ENCODE assay signal across 11 cellular contexts in genomic region chr6:42140756-42141602, GRCh38. TPM values are rescaled to one million over a fixed set of nuclear protein-coding genes. Genes with fewer than 3 reads are reported as not detected.
A peak's percentile ranks its signal among the peaks of the same experiment; 100 is the strongest.
DNase-seq lines count a peak whose midpoint lies in the region; ATAC-seq and TF ChIP-seq lines count a peak whose summit lies in the region.
"Had no signal": no experiment of that assay in that cellular context is flagged by ENCODE, and none has a peak within 500 bp of the region (broad histone marks: within the 10 kb centered on the region; RNA-seq: fewer than 3 reads in every experiment).

No MANE protein-coding gene starts in this region.

- peaks cover 58% of the 10 kb centered on the region for H3K4me1 Mint-ChIP-seq in WTC11

- peaks cover 8% of the 10 kb centered on the region for H3K4me1 ChIP-seq in iPS DF 6.9 (ENCODE audit: control insufficient read depth, insufficient read depth, low read length)

- no peak for TF ChIP-seq POLR2A in GM18505 (IDR thresholded peaks at IDR 0.05; ENCODE audit: borderline replicate concordance, extremely low read depth, insufficient read depth, insufficient read length)

- peak overlapping the region; percentile 82 for H3K4me3 ChIP-seq in iPS DF 6.9 (ENCODE audit: low read length)

- H3K27ac Mint-ChIP-seq in WTC11, result peak overlapping the region; percentile 84

- TF ChIP-seq CTCF in GM20000 (IDR thresholded peaks at IDR 0.05; ENCODE audit: extremely low read depth, missing control alignments) (no peak), WTC11 (IDR thresholded peaks at IDR 0.05) (no peak)

- DNase-seq in GM20000 (ENCODE audit: low spot score) (peak; percentile 34), WTC11 (ENCODE audit: low spot score) (no peak), iPS DF 6.9 (ENCODE audit: low read depth, low spot score) (no peak), retina (peak; percentile 6), NCI-H82 (lab: John Stamatoyannopoulos, UW) (no peak)
- DNase-seq: stimulated activated CD4-positive, alpha-beta T cell treated with anti-CD3 and anti-CD28 coated beads, Interleukin-4, amount 100 ng/mL, for 1 hour had no signal

- H3K27me3 Mint-ChIP-seq in WTC11 (ENCODE audit: low read depth), result no peaks in the 10 kb centered on the region; the same call in 1 of the 2 replicates

- H3K9me3 ChIP-seq in iPS DF 6.9 (ENCODE audit: control insufficient read depth, insufficient read depth, low read length), result no peaks in the 10 kb centered on the region

- no peak overlapping the region for H3K27ac ChIP-seq in iPS DF 6.9 (ENCODE audit: low read length)

- H3K9me3 Mint-ChIP-seq in WTC11, result no peaks in the 10 kb centered on the region

- no peaks in the 10 kb centered on the region for H3K27me3 ChIP-seq in iPS DF 6.9 (ENCODE audit: control insufficient read depth, insufficient read depth, low read length)

- H3K36me3 ChIP-seq in iPS DF 6.9 (ENCODE audit: control insufficient read depth, insufficient read depth, low read length), result no peaks in the 10 kb centered on the region

- CTCF ChIA-PET in WTC11 (lab: Charles Lee), result interaction anchor here (1.0 to 4.3 kb wide), 3 partner anchors 26 to 220 kb away, joined by 3 to 29 read pairs (median 6); partner anchors contain the start of genes BYSL and MED20

- H3K4me3 Mint-ChIP-seq in WTC11, result peak overlapping the region; percentile 80

- ATAC-seq in WTC11, result no peak
- ATAC-seq in GM18873 (IDR thresholded peaks at IDR 0.05; ENCODE audit: low FRiP score, unreplicated experiment), result no peak
- ATAC-seq in GM18505 (IDR thresholded peaks at IDR 0.05; ENCODE audit: unreplicated experiment), result no peak
- no peak for ATAC-seq in GM21717 (IDR thresholded peaks at IDR 0.05; ENCODE audit: unreplicated experiment)

- POLR2A ChIA-PET in WTC11 (lab: Charles Lee), result interaction anchor here (1.5 kb wide), 1 partner anchor 563 kb away, joined by 3 read pairs; no protein-coding TSS in a partner anchor

- WGBS in iPS DF 6.9 (ENCODE audit: insufficient coverage, insufficient read length), result no CpG with 5 or more reads among the region's 9 CpGs

- peaks cover 4% of the 10 kb centered on the region for H3K36me3 Mint-ChIP-seq in WTC11

TF ChIP-seq in WTC11, 78 proteins besides CTCF, POLR2A, EP300 and RAD21:
- TF ChIP-seq ETV6 (CRISPR knock-in tag; IDR thresholded peaks at IDR 0.05) (no peak), STAT6 (CRISPR knock-in tag; conservative IDR thresholded peaks at IDR 0.05; ENCODE audit: low read depth) (no peak), HMGA2 (CRISPR knock-in tag; IDR thresholded peaks at IDR 0.05) (no peak), OVOL2 (CRISPR knock-in tag; IDR thresholded peaks at IDR 0.05; ENCODE audit: borderline replicate concordance) (no peak), SP1 (CRISPR knock-in tag; conservative IDR thresholded peaks at IDR 0.05) (no peak), ZNF396 (CRISPR knock-in tag; IDR thresholded peaks at IDR 0.05; ENCODE audit: borderline replicate concordance) (no peak), MAX (CRISPR knock-in tag; IDR thresholded peaks at IDR 0.05) (peak; percentile 15; the same call in 1 of the 2 replicates), SMAD3 (CRISPR knock-in tag; IDR thresholded peaks at IDR 0.05; ENCODE audit: borderline replicate concordance) (no peak)

RNA-seq across cellular contexts. Expression of gene C6orf132, which starts 1.4 kb away (rescaled TPM):
- 38.1 to 52.6 TPM (median 38.2 TPM) in 3 replicates for total RNA-seq in WTC11 (2021)

RNA-seq across cellular contexts. Expression of gene GUCA1A, which starts 32.2 kb away (rescaled TPM):
- total RNA-seq in WTC11 (2021), result 10.9 to 12.9 TPM (median 12.5 TPM) in 3 replicates
- total RNA-seq: dermis microvascular lymphatic vessel endothelial cell, mesenteric fat pad had no signal

RNA-seq across cellular contexts. Expression of gene GUCA1B, which starts 53.8 kb away (rescaled TPM):
- 2.0 to 3.7 TPM (median 2.7 TPM) in 3 replicates for total RNA-seq in WTC11 (2021)

Comparison
In these comparisons a context has a peak if more than half of its experiments do, and no peak if none do; other contexts are left out.
1. DNase-seq: peak in GM20000 (single experiment) and retina (single experiment); none in WTC11 (single experiment), iPS DF 6.9 (single experiment) and NCI-H82 (single experiment).